21 cellular contexts compared by ENCODE assay signal in genomic region chr2:203585541-203585940, GRCh38. TPM values are rescaled to one million over a fixed set of nuclear protein-coding genes. Genes with fewer than 3 reads are reported as not detected.
DNase-seq lines count a peak whose midpoint lies in the region; ATAC-seq, FAIRE-seq and TF ChIP-seq lines count a peak whose summit lies in the region.
"Had no signal": no experiment of that assay in that cellular context is flagged by ENCODE, and none has a peak within 500 bp of the region (broad histone marks: within the 10 kb centered on the region; RNA-seq: fewer than 3 reads in every experiment).

No MANE protein-coding gene starts in this region.

- H3K4me3 ChIP-seq in mucosa of rectum (ENCODE audit: low read length in 2 of 2): no peak overlapping the region
- H3K4me3 ChIP-seq in kidney (ENCODE audit: low read length in 2 of 2): no peak overlapping the region
- H3K4me3 ChIP-seq: dorsolateral prefrontal cortex, HAP-1, spleen had no signal

- H3K27ac Mint-ChIP-seq in WTC11: no peak overlapping the region
- no peak overlapping the region for H3K27ac Mint-ChIP-seq in activated T-cell treated with anti-CD3 and anti-CD28 coated beads, Interleukin-2, amount 50 U/mL, for 24 hours
- H3K27ac Mint-ChIP-seq: activated CD4-positive, alpha-beta memory T cell treated with anti-CD3 and anti-CD28 coated beads for 36 hours; activated naive CD8-positive, alpha-beta T cell; progenitor cell of endocrine pancreas; stimulated activated effector memory CD8-positive, alpha-beta T cell treated with anti-CD3 and anti-CD28 coated beads, Interleukin-12 subunit alpha, Interleukin-12 subunit beta, amount 100 ng/mL, for 72 hours had no signal

- intact Hi-C loops in kidney (cut with DNase I): no loop called here

- no peaks in the 10 kb centered on the region for H3K9me3 Mint-ChIP-seq in WTC11
- H3K9me3 Mint-ChIP-seq in activated T-cell treated with anti-CD3 and anti-CD28 coated beads, Interleukin-2, amount 50 U/mL, for 24 hours: no peaks in the 10 kb centered on the region
- H3K9me3 Mint-ChIP-seq: activated CD4-positive, alpha-beta memory T cell treated with anti-CD3 and anti-CD28 coated beads for 36 hours; stimulated activated effector memory CD8-positive, alpha-beta T cell treated with anti-CD3 and anti-CD28 coated beads, Interleukin-12 subunit alpha, Interleukin-12 subunit beta, amount 100 ng/mL, for 72 hours had no signal

- no peak for TF ChIP-seq CTCF in WTC11 (IDR thresholded peaks at IDR 0.05)
- no peak for TF ChIP-seq CTCF in kidney (IDR thresholded peaks at IDR 0.05; ENCODE audit: borderline replicate concordance, extremely low read depth, insufficient read depth)

- ATAC-seq in WTC11: peak; percentile 24; the same call in 1 of the 2 replicates
- ATAC-seq: stimulated activated effector memory CD8-positive, alpha-beta T cell treated with anti-CD3 and anti-CD28 coated beads, Interleukin-12 subunit alpha, Interleukin-12 subunit beta, amount 100 ng/mL, for 72 hours had no signal

- peaks cover 15% of the 10 kb centered on the region for H3K4me1 Mint-ChIP-seq in WTC11
- H3K4me1 Mint-ChIP-seq in activated T-cell treated with anti-CD3 and anti-CD28 coated beads, Interleukin-2, amount 50 U/mL, for 24 hours (ENCODE audit: low read depth): peaks cover 21% of the 10 kb centered on the region

- DNase-seq in DMS 273 (lab: John Stamatoyannopoulos, UW; ENCODE audit: unreplicated experiment) (peak; percentile 42), DMS 273 treated with DMSO at 0.1 percent for 48 hours (lab: John Stamatoyannopoulos, UW) (no peak), HT-29 (ENCODE audit: low spot score) (peak; percentile 28), WTC11 (ENCODE audit: low spot score) (no peak), NCI-H1436 (lab: John Stamatoyannopoulos, UW) (no peak), kidney (no peak)
- no peak for DNase-seq in activated T-cell treated with anti-CD3 and anti-CD28 coated beads, Interleukin-2, amount 50 U/mL, for 24 hours
- DNase-seq: activated CD4-positive, alpha-beta memory T cell treated with anti-CD3 and anti-CD28 coated beads for 36 hours; activated T-cell treated with anti-CD3 and anti-CD28 coated beads, Interleukin-2, amount 50 U/mL, for 48 hours; brain microvascular endothelial cell; dorsolateral prefrontal cortex; erythroblast; NCI-H446 treated with DMSO at 0.1 percent for 48 hours; spleen had no signal

- H3K27ac ChIP-seq in mucosa of rectum (ENCODE audit: low read depth in 2 of 2, low read length in 2 of 2): peak overlapping the region; percentile 16 to 71
- no peak overlapping the region for H3K27ac ChIP-seq in kidney (ENCODE audit: low read depth in 2 of 2, low read length in 2 of 2)
- H3K27ac ChIP-seq: 22Rv1, brain microvascular endothelial cell, dorsolateral prefrontal cortex, spleen had no signal

- no peaks in the 10 kb centered on the region for H3K27me3 ChIP-seq in mucosa of rectum (ENCODE audit: control insufficient read depth in 2 of 2, insufficient read depth in 2 of 2, low read length in 2 of 2)
- H3K27me3 ChIP-seq: brain microvascular endothelial cell, dorsolateral prefrontal cortex had no signal

- H3K4me3 Mint-ChIP-seq in WTC11: no peak overlapping the region
- no peak overlapping the region for H3K4me3 Mint-ChIP-seq in activated T-cell treated with anti-CD3 and anti-CD28 coated beads, Interleukin-2, amount 50 U/mL, for 24 hours
- H3K4me3 Mint-ChIP-seq: activated CD4-positive, alpha-beta memory T cell treated with anti-CD3 and anti-CD28 coated beads for 36 hours; activated naive CD8-positive, alpha-beta T cell; stimulated activated effector memory CD8-positive, alpha-beta T cell treated with anti-CD3 and anti-CD28 coated beads, Interleukin-12 subunit alpha, Interleukin-12 subunit beta, amount 100 ng/mL, for 72 hours had no signal

- H3K9me3 ChIP-seq in mucosa of rectum (ENCODE audit: control insufficient read depth in 2 of 2, low read length in 2 of 2) (no peaks in the 10 kb centered on the region), kidney (ENCODE audit: control insufficient read depth in 1 of 2, low read length in 2 of 2) (no peaks in the 10 kb centered on the region)
- H3K9me3 ChIP-seq: HAP-1, spleen had no signal

- H3K4me1 ChIP-seq in mucosa of rectum (ENCODE audit: control insufficient read depth in 2 of 2, insufficient read depth in 2 of 2, low read length in 2 of 2): peaks cover 38 to 52% of the 10 kb centered on the region in 2 donors
- H3K4me1 ChIP-seq in kidney (ENCODE audit: control insufficient read depth in 1 of 2, insufficient read depth in 1 of 2, low read depth in 1 of 2, low read length in 2 of 2): peaks cover 5 to 11% of the 10 kb centered on the region in 2 donors

- H3K36me3 ChIP-seq in mucosa of rectum (ENCODE audit: control insufficient read depth in 2 of 2, insufficient read depth in 2 of 2, low read length in 2 of 2) (no peaks in the 10 kb centered on the region), kidney (ENCODE audit: control insufficient read depth in 1 of 2, insufficient read depth in 2 of 2, low read length in 2 of 2) (no peaks in the 10 kb centered on the region)
- H3K36me3 ChIP-seq: brain microvascular endothelial cell, HAP-1, spleen had no signal

- H3K27me3 Mint-ChIP-seq in WTC11 (ENCODE audit: low read depth): no peaks in the 10 kb centered on the region; the same call in 1 of the 2 replicates
- H3K27me3 Mint-ChIP-seq in activated T-cell treated with anti-CD3 and anti-CD28 coated beads, Interleukin-2, amount 50 U/mL, for 24 hours: no peaks in the 10 kb centered on the region
- H3K27me3 Mint-ChIP-seq: activated naive CD8-positive, alpha-beta T cell; progenitor cell of endocrine pancreas had no signal

- no peak overlapping the region for H3K9ac ChIP-seq in mucosa of rectum (ENCODE audit: low read depth in 1 of 2, low read length in 2 of 2)
- no peak overlapping the region for H3K9ac ChIP-seq in kidney (ENCODE audit: low read length in 2 of 2)

- no peaks in the 10 kb centered on the region for H3K36me3 Mint-ChIP-seq in WTC11
- no peaks in the 10 kb centered on the region for H3K36me3 Mint-ChIP-seq in activated T-cell treated with anti-CD3 and anti-CD28 coated beads, Interleukin-2, amount 50 U/mL, for 24 hours (ENCODE audit: low read depth)
- H3K36me3 Mint-ChIP-seq: activated CD4-positive, alpha-beta memory T cell treated with anti-CD3 and anti-CD28 coated beads for 36 hours; activated naive CD8-positive, alpha-beta T cell; stimulated activated effector memory CD8-positive, alpha-beta T cell treated with anti-CD3 and anti-CD28 coated beads, Interleukin-12 subunit alpha, Interleukin-12 subunit beta, amount 100 ng/mL, for 72 hours had no signal

- CTCF ChIA-PET in WTC11 (lab: Charles Lee): no interaction called here

- FAIRE-seq in kidney (lab: Jason Lieb, UNC): no peak
- FAIRE-seq: RCC 7860 had no signal

- POLR2A ChIA-PET in WTC11 (lab: Charles Lee): no interaction called here

TF ChIP-seq in WTC11, 78 proteins besides CTCF, POLR2A, EP300 and RAD21:
- no peak for TF ChIP-seq JAZF1 (CRISPR knock-in tag; IDR thresholded peaks at IDR 0.05)
- TF ChIP-seq GTF2I (CRISPR knock-in tag; conservative IDR thresholded peaks at IDR 0.05): no peak
- no peak for TF ChIP-seq ARID4B (CRISPR knock-in tag; IDR thresholded peaks at IDR 0.05; ENCODE audit: borderline replicate concordance)
- TF ChIP-seq SMAD3 (CRISPR knock-in tag; IDR thresholded peaks at IDR 0.05; ENCODE audit: borderline replicate concordance): no peak

RNA-seq across cellular contexts. Expression of gene RAPH1, which starts 50.4 kb away (rescaled TPM):
- 6.8 and 7.1 TPM in 2 replicates for total RNA-seq in HT-29 (2014; rRNA removed; shearing (Covaris generic))
- 18.0 to 24.6 TPM (median 18.2 TPM) in 3 replicates for total RNA-seq in WTC11 (2021)
- total RNA-seq in kidney: 90.7 TPM
- 3.5 TPM for polyA plus RNA-seq in kidney (ENCODE audit: insufficient read depth, low read depth, low replicate concordance)

Comparison
In these comparisons a context has a peak if more than half of its experiments do, and no peak if none do; other contexts are left out.
1. DNase-seq: peak in DMS 273 (single experiment) and HT-29 (single experiment); none in DMS 273 treated with DMSO at 0.1 percent for 48 hours (single experiment), WTC11 (single experiment), NCI-H1436 (single experiment), kidney (single experiment) and activated T-cell treated with anti-CD3 and anti-CD28 coated beads, Interleukin-2, amount 50 U/mL, for 24 hours (single experiment).
2. H3K27ac ChIP-seq: peak in mucosa of rectum (2 of 2); none in kidney (0 of 2).